ENCODE assay signal across 21 cellular contexts in the genomic region with DNA sequence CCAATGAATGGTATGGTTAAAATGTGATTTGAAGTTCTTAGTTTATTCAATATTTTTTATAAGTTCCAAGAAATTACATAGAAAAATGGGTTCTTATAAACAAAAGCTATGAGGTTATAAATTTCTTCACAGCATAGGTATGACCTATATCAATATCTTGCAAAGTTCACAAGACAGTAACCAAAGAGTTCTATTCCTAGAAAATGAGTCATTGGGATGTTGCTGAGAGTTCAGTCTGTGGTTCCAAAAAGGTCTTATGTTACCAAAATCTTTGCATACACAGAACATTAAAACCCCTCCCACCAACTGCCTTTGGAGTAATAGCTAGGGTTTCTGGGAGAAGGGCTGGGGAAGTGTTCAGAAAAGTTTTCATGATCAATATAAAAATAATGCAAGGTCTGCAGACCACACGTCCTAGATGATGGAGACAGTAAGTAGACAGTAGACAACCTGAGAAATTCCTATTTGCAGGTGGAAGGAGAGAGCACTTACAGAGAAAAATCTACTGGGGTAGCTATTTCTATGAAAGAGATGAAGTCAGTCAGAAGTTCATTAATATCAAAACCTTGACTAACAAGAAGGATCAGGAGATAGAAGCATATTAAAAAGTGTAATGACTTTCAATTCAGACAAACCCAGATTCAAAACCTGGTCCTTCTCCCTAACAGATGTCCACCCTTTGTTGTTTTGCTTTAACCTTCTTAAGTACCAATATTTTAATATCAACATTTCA.
DNase-seq lines count a peak whose midpoint lies in the region; ATAC-seq and TF ChIP-seq lines count a peak whose summit lies in the region.
"Had no signal": no experiment of that assay in that cellular context is flagged by ENCODE, and none has a peak within 500 bp of the region (broad histone marks: within the 10 kb centered on the region; RNA-seq: fewer than 3 reads in every experiment).

No MANE protein-coding gene starts in this region.

- no peaks in the 10 kb centered on the region for H3F3A ChIP-seq in MM.1S (ENCODE audit: insufficient read depth, low read length)

- H3K4me1 Mint-ChIP-seq in activated CD8-positive, alpha-beta T cell treated with anti-CD3 and anti-CD28 coated beads for 36 hours (ENCODE audit: low read depth): peaks cover 6% of the 10 kb centered on the region
- H3K4me1 Mint-ChIP-seq in activated CD8-positive, alpha-beta T cell treated with anti-CD3 and anti-CD28 coated beads, Interleukin-2, amount 10 ng/mL, durations not matched to agents 7 days and 5 days (ENCODE audit: low read depth): peaks cover 22% of the 10 kb centered on the region
- peaks cover 25% of the 10 kb centered on the region for H3K4me1 Mint-ChIP-seq in stimulated activated naive CD8-positive, alpha-beta T cell treated with anti-CD3 and anti-CD28 coated beads, Interleukin-15, amount 100 ng/mL, for 72 hours
- H3K4me1 Mint-ChIP-seq: CD4-positive, CD25-positive, alpha-beta regulatory T cell had no signal

- TF ChIP-seq CTCF in activated CD8-positive, alpha-beta T cell treated with anti-CD3 and anti-CD28 coated beads for 36 hours (IDR thresholded peaks at IDR 0.05): no peak
- TF ChIP-seq CTCF in MM.1S (IDR thresholded peaks at IDR 0.05; ENCODE audit: low read length) (no peak), psoas muscle (IDR thresholded peaks at IDR 0.05) (no peak)

- H3K9me2 ChIP-seq in MM.1S (replicated peaks; ENCODE audit: insufficient read depth, low read length): no peaks in the 10 kb centered on the region

- H3K4me1 ChIP-seq in MM.1S (ENCODE audit: low read length) (0 out of 2 replicates have a peak, but pooled peaks cover 5% of the 10 kb centered on the region), psoas muscle (peaks cover 4% of the 10 kb centered on the region)
- H3K4me1 ChIP-seq: BLaER1, SJCRH30 had no signal

- intact Hi-C loops in activated CD8-positive, alpha-beta T cell treated with anti-CD3 and anti-CD28 coated beads for 36 hours (cut with micrococcal nuclease): no loop called here
- intact Hi-C loops in psoas muscle (cut with DNase I): no loop called here

- H4K20me1 ChIP-seq in MM.1S (ENCODE audit: insufficient read depth, low read length): no peaks in the 10 kb centered on the region
- H4K20me1 ChIP-seq: BLaER1 had no signal

- 43 to 67% (median 51%) methylated on average over 1 of the region's 1 CpG for WGBS in psoas muscle, 3 donors

- POLR2A ChIA-PET in activated CD8-positive, alpha-beta T cell treated with anti-CD3 and anti-CD28 coated beads for 36 hours (lab: Charles Lee): no interaction called here
- POLR2A ChIA-PET in activated CD8-positive, alpha-beta T cell treated with anti-CD3 and anti-CD28 coated beads, Interleukin-2, amount 10 ng/mL, durations not matched to agents 7 days and 5 days (lab: Charles Lee): no interaction called here

- H3K9me3 ChIP-seq in MM.1S (replicated peaks; ENCODE audit: insufficient read depth, low read length): no peaks in the 10 kb centered on the region
- no peaks in the 10 kb centered on the region for H3K9me3 ChIP-seq in psoas muscle
- H3K9me3 ChIP-seq: BLaER1, SJCRH30 had no signal

- no peaks in the 10 kb centered on the region for H3K36me3 Mint-ChIP-seq in activated CD8-positive, alpha-beta T cell treated with anti-CD3 and anti-CD28 coated beads for 36 hours (ENCODE audit: low read depth)
- H3K36me3 Mint-ChIP-seq in activated CD8-positive, alpha-beta T cell treated with anti-CD3 and anti-CD28 coated beads, Interleukin-2, amount 10 ng/mL, durations not matched to agents 7 days and 5 days (ENCODE audit: low read depth): no peaks in the 10 kb centered on the region
- no peaks in the 10 kb centered on the region for H3K36me3 Mint-ChIP-seq in activated naive CD4-positive, alpha-beta T cell treated with anti-CD3 and anti-CD28 coated beads, Interleukin-2, amount 50 U/mL, for 72 hours
- H3K36me3 Mint-ChIP-seq: CD4-positive, CD25-positive, alpha-beta regulatory T cell had no signal

- H3K27me3 ChIP-seq in MM.1S (replicated peaks; ENCODE audit: insufficient read depth, low read length) (no peaks in the 10 kb centered on the region), psoas muscle (ENCODE audit: insufficient read depth in 3 of 3, low read length in 2 of 3) (no peaks in the 10 kb centered on the region)
- H3K27me3 ChIP-seq: BLaER1, SJCRH30 had no signal

- H3K9me3 Mint-ChIP-seq in activated CD8-positive, alpha-beta T cell treated with anti-CD3 and anti-CD28 coated beads for 36 hours: no peaks in the 10 kb centered on the region
- H3K9me3 Mint-ChIP-seq in activated CD8-positive, alpha-beta T cell treated with anti-CD3 and anti-CD28 coated beads, Interleukin-2, amount 10 ng/mL, durations not matched to agents 7 days and 5 days (ENCODE audit: insufficient read depth): peaks cover 8% of the 10 kb centered on the region
- peaks cover 9 to 10% of the 10 kb centered on the region in 2 donors for H3K9me3 Mint-ChIP-seq in stimulated activated naive CD8-positive, alpha-beta T cell treated with anti-CD3 and anti-CD28 coated beads, Interleukin-15, amount 100 ng/mL, for 72 hours
- H3K9me3 Mint-ChIP-seq in activated naive CD4-positive, alpha-beta T cell treated with anti-CD3 and anti-CD28 coated beads, Interleukin-2, amount 50 U/mL, for 72 hours: peaks cover 0 to 4% of the 10 kb centered on the region in 2 donors

- DNase-seq in activated CD8-positive, alpha-beta T cell treated with anti-CD3 and anti-CD28 coated beads for 36 hours: no peak
- no peak for DNase-seq in activated CD8-positive, alpha-beta T cell treated with anti-CD3 and anti-CD28 coated beads, Interleukin-2, amount 10 ng/mL, durations not matched to agents 7 days and 5 days
- peak; percentile 20 for DNase-seq in MM.1S
- no peak for DNase-seq in psoas muscle
- no peak for DNase-seq in stimulated activated naive CD8-positive, alpha-beta T cell treated with anti-CD3 and anti-CD28 coated beads, Interleukin-15, amount 100 ng/mL, for 72 hours
- DNase-seq in COR-L47 (lab: John Stamatoyannopoulos, UW): no peak
- no peak for DNase-seq in activated naive CD4-positive, alpha-beta T cell treated with anti-CD3 and anti-CD28 coated beads, Interleukin-2, amount 50 U/mL, for 72 hours (ENCODE audit: low spot score in 2 of 2)
- DNase-seq: CD4-positive, CD25-positive, alpha-beta regulatory T cell; NCI-H1105 treated with DMSO at 0.1 percent for 48 hours; NCI-H2029; NCI-H446; NCI-H524 treated with DMSO at 0.1 percent for 48 hours; NCI-H774; NK-92 treated with Interleukin-12 subunit alpha and Interleukin-12 subunit beta, amount 100 ng/mL, for 24 hours; PC-9 had no signal

- H3K9ac ChIP-seq in MM.1S (ENCODE audit: low read length): no peak overlapping the region
- H3K9ac ChIP-seq: BLaER1 had no signal

- no peak overlapping the region for H3K4me3 Mint-ChIP-seq in activated CD8-positive, alpha-beta T cell treated with anti-CD3 and anti-CD28 coated beads for 36 hours
- no peak overlapping the region for H3K4me3 Mint-ChIP-seq in activated CD8-positive, alpha-beta T cell treated with anti-CD3 and anti-CD28 coated beads, Interleukin-2, amount 10 ng/mL, durations not matched to agents 7 days and 5 days
- H3K4me3 Mint-ChIP-seq in stimulated activated naive CD8-positive, alpha-beta T cell treated with anti-CD3 and anti-CD28 coated beads, Interleukin-15, amount 100 ng/mL, for 72 hours: no peak overlapping the region
- H3K4me3 Mint-ChIP-seq: CD4-positive, CD25-positive, alpha-beta regulatory T cell had no signal

- no peaks in the 10 kb centered on the region for H3K36me3 ChIP-seq in MM.1S (replicated peaks; ENCODE audit: insufficient read depth, low read length)
- no peaks in the 10 kb centered on the region for H3K36me3 ChIP-seq in psoas muscle (ENCODE audit: insufficient read depth in 1 of 2, low read depth in 1 of 2)
- H3K36me3 ChIP-seq: BLaER1, SJCRH30 had no signal

- H3K4me2 ChIP-seq in MM.1S (ENCODE audit: low read depth, low read length): no peak overlapping the region
- H3K4me2 ChIP-seq: BLaER1, PC-9 had no signal

- H3K27ac Mint-ChIP-seq in activated CD8-positive, alpha-beta T cell treated with anti-CD3 and anti-CD28 coated beads for 36 hours: no peak overlapping the region
- no peak overlapping the region for H3K27ac Mint-ChIP-seq in activated CD8-positive, alpha-beta T cell treated with anti-CD3 and anti-CD28 coated beads, Interleukin-2, amount 10 ng/mL, durations not matched to agents 7 days and 5 days
- H3K27ac Mint-ChIP-seq in stimulated activated naive CD8-positive, alpha-beta T cell treated with anti-CD3 and anti-CD28 coated beads, Interleukin-15, amount 100 ng/mL, for 72 hours: no peak overlapping the region
- no peak overlapping the region for H3K27ac Mint-ChIP-seq in activated naive CD4-positive, alpha-beta T cell treated with anti-CD3 and anti-CD28 coated beads, Interleukin-2, amount 50 U/mL, for 72 hours

- no peak overlapping the region for H2AFZ ChIP-seq in MM.1S (ENCODE audit: low read length)
- H2AFZ ChIP-seq: PC-9 had no signal

- H3K27me3 Mint-ChIP-seq in activated CD8-positive, alpha-beta T cell treated with anti-CD3 and anti-CD28 coated beads for 36 hours: no peaks in the 10 kb centered on the region
- peaks cover 2% of the 10 kb centered on the region for H3K27me3 Mint-ChIP-seq in activated CD8-positive, alpha-beta T cell treated with anti-CD3 and anti-CD28 coated beads, Interleukin-2, amount 10 ng/mL, durations not matched to agents 7 days and 5 days (ENCODE audit: low read depth)
- H3K27me3 Mint-ChIP-seq in stimulated activated naive CD8-positive, alpha-beta T cell treated with anti-CD3 and anti-CD28 coated beads, Interleukin-15, amount 100 ng/mL, for 72 hours: no peaks in the 10 kb centered on the region
- H3K27me3 Mint-ChIP-seq: CD4-positive, CD25-positive, alpha-beta regulatory T cell had no signal

- no peak overlapping the region for H3K27ac ChIP-seq in MM.1S (ENCODE audit: low read length)
- H3K27ac ChIP-seq in psoas muscle: no peak overlapping the region
- H3K27ac ChIP-seq: BLaER1, PC-9, SJCRH30 had no signal

- CTCF ChIA-PET in activated CD8-positive, alpha-beta T cell treated with anti-CD3 and anti-CD28 coated beads for 36 hours (lab: Charles Lee): no interaction called here
- CTCF ChIA-PET in activated CD8-positive, alpha-beta T cell treated with anti-CD3 and anti-CD28 coated beads, Interleukin-2, amount 10 ng/mL, durations not matched to agents 7 days and 5 days (lab: Charles Lee): no interaction called here

- peak; percentile 86 for ATAC-seq in activated CD8-positive, alpha-beta T cell treated with anti-CD3 and anti-CD28 coated beads for 36 hours
- no peak for ATAC-seq in activated CD8-positive, alpha-beta T cell treated with anti-CD3 and anti-CD28 coated beads, Interleukin-2, amount 10 ng/mL, durations not matched to agents 7 days and 5 days
- ATAC-seq in psoas muscle: peak; percentile 39 to 67 (median 56)
- ATAC-seq in stimulated activated naive CD8-positive, alpha-beta T cell treated with anti-CD3 and anti-CD28 coated beads, Interleukin-15, amount 100 ng/mL, for 72 hours: peak; percentile 59
- ATAC-seq in activated naive CD4-positive, alpha-beta T cell treated with anti-CD3 and anti-CD28 coated beads, Interleukin-2, amount 50 U/mL, for 72 hours: no peak
- ATAC-seq: HCT116, HepG2, Right ventricle myocardium inferior, SK-N-SH treated with all-trans-retinoic acid at 6 μM for 48 hours had no signal

- no peaks in the 10 kb centered on the region for H3K79me2 ChIP-seq in MM.1S (ENCODE audit: low read length)

- H3K4me3 ChIP-seq in MM.1S (ENCODE audit: low read length) (no peak overlapping the region), psoas muscle (no peak overlapping the region)
- H3K4me3 ChIP-seq: BLaER1, PC-9, SJCRH30 had no signal

Comparison
In these comparisons a context has a peak if more than half of its experiments do, and no peak if none do; other contexts are left out.
1. ATAC-seq: peak in activated CD8-positive, alpha-beta T cell treated with anti-CD3 and anti-CD28 coated beads for 36 hours (single experiment), psoas muscle (4 of 4) and stimulated activated naive CD8-positive, alpha-beta T cell treated with anti-CD3 and anti-CD28 coated beads, Interleukin-15, amount 100 ng/mL, for 72 hours (single experiment); none in activated CD8-positive, alpha-beta T cell treated with anti-CD3 and anti-CD28 coated beads, Interleukin-2, amount 10 ng/mL, durations not matched to agents 7 days and 5 days (single experiment) and activated naive CD4-positive, alpha-beta T cell treated with anti-CD3 and anti-CD28 coated beads, Interleukin-2, amount 50 U/mL, for 72 hours (0 of 2).